19 cellular contexts compared by ENCODE assay signal in the genomic region with DNA sequence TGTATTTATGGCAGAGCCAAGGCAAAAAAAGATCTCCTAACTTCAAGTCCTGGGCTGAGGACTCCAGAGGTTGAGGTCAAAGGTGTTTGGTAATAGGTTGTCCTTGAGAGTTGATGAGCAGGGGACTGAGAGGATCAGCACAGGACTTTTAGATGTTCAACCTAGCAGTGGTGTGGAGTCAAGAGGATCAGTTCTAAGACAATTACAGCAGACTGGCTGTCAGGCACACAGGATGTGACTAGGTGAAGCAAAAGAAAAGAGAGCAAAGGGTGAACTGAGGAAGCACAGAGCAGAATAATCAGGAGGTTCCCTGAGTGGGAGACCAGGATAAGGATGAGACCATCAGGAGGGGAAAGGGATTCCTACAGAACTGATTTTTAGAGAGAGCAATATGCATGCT. TPM values are rescaled to one million over a fixed set of nuclear protein-coding genes. Genes with fewer than 3 reads are reported as not detected.
DNase-seq lines count a peak whose midpoint lies in the region; ATAC-seq and TF ChIP-seq lines count a peak whose summit lies in the region.
"Had no signal": no experiment of that assay in that cellular context is flagged by ENCODE, and none has a peak within 500 bp of the region (broad histone marks: within the 10 kb centered on the region; RNA-seq: fewer than 3 reads in every experiment).

No MANE protein-coding gene starts in this region.

- no peak for TF ChIP-seq CTCF in CD8-positive, alpha-beta T cell (IDR thresholded peaks at IDR 0.05)

- H3K4me3 ChIP-seq in CD4-positive, CD25-positive, alpha-beta regulatory T cell (ENCODE audit: low read depth, low read length) = no peak overlapping the region
- no peak overlapping the region for H3K4me3 ChIP-seq in naive thymus-derived CD4-positive, alpha-beta T cell (ENCODE audit: low read length)
- no peak overlapping the region for H3K4me3 ChIP-seq in CD8-positive, alpha-beta T cell (ENCODE audit: low read depth, low read length)
- H3K4me3 ChIP-seq: K562 had no signal

- no peaks in the 10 kb centered on the region for H3K36me3 ChIP-seq in CD4-positive, CD25-positive, alpha-beta regulatory T cell (ENCODE audit: control insufficient read depth, insufficient read depth, low read length)
- peaks cover 0 to 24% (median 0%) of the 10 kb centered on the region in 3 experiments for H3K36me3 ChIP-seq in naive thymus-derived CD4-positive, alpha-beta T cell (ENCODE audit: control insufficient read depth in 2 of 3, insufficient read depth in 3 of 3, low read length in 3 of 3)
- H3K36me3 ChIP-seq in CD8-positive, alpha-beta T cell (ENCODE audit: insufficient read depth, low read length) = no peaks in the 10 kb centered on the region
- H3K36me3 ChIP-seq: BE2C had no signal

- POLR2A ChIA-PET in activated CD4-positive, alpha-beta T cell treated with anti-CD3 and anti-CD28 coated beads for 36 hours (lab: Charles Lee) = no interaction called here
- POLR2A ChIA-PET in T-cell (lab: Charles Lee) = no interaction called here
- POLR2A ChIA-PET in naive thymus-derived CD4-positive, alpha-beta T cell (lab: Charles Lee) = interaction anchor here (0.7 to 1.9 kb wide), 3 partner anchors 9 to 537 kb away, joined by 3 to 4 read pairs (median 3); no protein-coding TSS in a partner anchor
- POLR2A ChIA-PET in CD8-positive, alpha-beta T cell (lab: Charles Lee) = interaction anchor here (0.7 kb wide), 2 partner anchors 8 to 1635 kb away, joined by 3 read pairs; no protein-coding TSS in a partner anchor

- intact Hi-C loops in activated CD4-positive, alpha-beta T cell treated with anti-CD3 and anti-CD28 coated beads, Interleukin-2, amount 10 ng/mL, durations not matched to agents 24 days and 14 days (cut with micrococcal nuclease) = loop anchor here (5.0 kb wide), 1 partner anchor 126 kb away; a partner anchor contains a TSS
- intact Hi-C loops in activated CD4-positive, alpha-beta T cell treated with anti-CD3 and anti-CD28 coated beads for 36 hours (cut with DNase I, micrococcal nuclease) = no loop called here
- intact Hi-C loops in naive thymus-derived CD4-positive, alpha-beta T cell (cut with micrococcal nuclease) = loop anchor here in 1 of 2 donors (1.0 kb wide), 1 partner anchor 9 kb away; no protein-coding TSS in a partner anchor
- intact Hi-C loops in CD8-positive, alpha-beta T cell (cut with DNase I, micrococcal nuclease) = no loop called here

- ATAC-seq in activated CD4-positive, alpha-beta T cell treated with anti-CD3 and anti-CD28 coated beads for 36 hours = no peak
- peak in 1 of 2 donors; percentile 50 for ATAC-seq in CD4-positive, CD25-positive, alpha-beta regulatory T cell (ENCODE audit: low read depth in 2 of 2)
- ATAC-seq in T-cell (replicated peaks in 1 of 4) (peak; percentile 48 to 62 (median 55)), GM21390 (IDR thresholded peaks at IDR 0.05; ENCODE audit: unreplicated experiment) (no peak)
- ATAC-seq in naive thymus-derived CD4-positive, alpha-beta T cell = peak; percentile 38
- ATAC-seq in CD8-positive, alpha-beta T cell = no peak
- ATAC-seq: K562 had no signal

- CTCF ChIA-PET in activated CD4-positive, alpha-beta T cell treated with anti-CD3 and anti-CD28 coated beads for 36 hours (lab: Charles Lee) = no interaction called here
- CTCF ChIA-PET in T-cell (lab: Charles Lee) = interaction anchor here in 1 of 2 donors (0.7 kb wide), 1 partner anchor 889 kb away, joined by 3 read pairs; no protein-coding TSS in a partner anchor
- CTCF ChIA-PET in naive thymus-derived CD4-positive, alpha-beta T cell (lab: Charles Lee) = interaction anchor here (0.6 to 1.4 kb wide), 3 partner anchors 9 to 169 kb away, joined by 3 to 4 read pairs (median 4); no protein-coding TSS in a partner anchor
- CTCF ChIA-PET in CD8-positive, alpha-beta T cell (lab: Charles Lee) = interaction anchor here (1.3 to 2.5 kb wide), 2 partner anchors 12 to 169 kb away, joined by 3 to 8 read pairs; no protein-coding TSS in a partner anchor

- H3K27me3 Mint-ChIP-seq in activated CD4-positive, alpha-beta T cell treated with anti-CD3 and anti-CD28 coated beads, Interleukin-2, amount 10 ng/mL, durations not matched to agents 24 days and 14 days = peaks cover 6% of the 10 kb centered on the region
- H3K27me3 Mint-ChIP-seq in activated CD4-positive, alpha-beta T cell treated with anti-CD3 and anti-CD28 coated beads for 36 hours = no peaks in the 10 kb centered on the region
- H3K27me3 Mint-ChIP-seq in CD4-positive, CD25-positive, alpha-beta regulatory T cell = peaks cover 4% of the 10 kb centered on the region
- no peaks in the 10 kb centered on the region for H3K27me3 Mint-ChIP-seq in T-cell
- H3K27me3 Mint-ChIP-seq in naive thymus-derived CD4-positive, alpha-beta T cell = peaks cover 0 to 5% (median 0%) of the 10 kb centered on the region in 5 donors
- no peaks in the 10 kb centered on the region for H3K27me3 Mint-ChIP-seq in CD8-positive, alpha-beta T cell (ENCODE audit: low read depth)
- H3K27me3 Mint-ChIP-seq: CD4-positive, alpha-beta T cell had no signal

- no peaks in the 10 kb centered on the region for H3K9me3 ChIP-seq in CD4-positive, CD25-positive, alpha-beta regulatory T cell (ENCODE audit: control insufficient read depth in 2 of 2, low read length in 2 of 2)
- H3K9me3 ChIP-seq in naive thymus-derived CD4-positive, alpha-beta T cell (ENCODE audit: control insufficient read depth in 2 of 3, low read length in 3 of 3) = no peaks in the 10 kb centered on the region
- H3K9me3 ChIP-seq in CD8-positive, alpha-beta T cell (ENCODE audit: low read length) = no peaks in the 10 kb centered on the region
- H3K9me3 ChIP-seq: BE2C had no signal

- peaks cover 23% of the 10 kb centered on the region for H3K4me1 Mint-ChIP-seq in activated CD4-positive, alpha-beta T cell treated with anti-CD3 and anti-CD28 coated beads, Interleukin-2, amount 10 ng/mL, durations not matched to agents 24 days and 14 days
- peaks cover 13% of the 10 kb centered on the region for H3K4me1 Mint-ChIP-seq in activated CD4-positive, alpha-beta T cell treated with anti-CD3 and anti-CD28 coated beads for 36 hours
- H3K4me1 Mint-ChIP-seq in CD4-positive, CD25-positive, alpha-beta regulatory T cell = peaks cover 0 to 14% (median 8%) of the 10 kb centered on the region in 4 donors
- H3K4me1 Mint-ChIP-seq in T-cell = peaks cover 16 to 21% (median 21%) of the 10 kb centered on the region in 3 donors
- H3K4me1 Mint-ChIP-seq in naive thymus-derived CD4-positive, alpha-beta T cell = peaks cover 13 to 42% (median 19%) of the 10 kb centered on the region in 7 donors
- peaks cover 21% of the 10 kb centered on the region for H3K4me1 Mint-ChIP-seq in CD8-positive, alpha-beta T cell (ENCODE audit: low read depth)

- DNase-seq in activated CD4-positive, alpha-beta T cell treated with anti-CD3 and anti-CD28 coated beads, Interleukin-2, amount 10 ng/mL, durations not matched to agents 24 days and 14 days = peak; percentile 68
- DNase-seq in activated CD4-positive, alpha-beta T cell treated with anti-CD3 and anti-CD28 coated beads for 36 hours = no peak
- DNase-seq in CD4-positive, CD25-positive, alpha-beta regulatory T cell = no peak
- no peak for DNase-seq in T-cell
- DNase-seq in naive thymus-derived CD4-positive, alpha-beta T cell = no peak
- no peak for DNase-seq in DMS 273 treated with DMSO at 0.1 percent for 48 hours (lab: John Stamatoyannopoulos, UW)
- no peak for DNase-seq in CD8-positive, alpha-beta T cell
- DNase-seq: BE2C; CD4-positive, alpha-beta T cell; NCI-H1105 treated with DMSO at 0.1 percent for 48 hours; NCI-H1694 treated with DMSO at 0.1 percent for 48 hours; NCI-H510A; NCI-H82; OCI-M1; SHP77 had no signal

- peaks cover 15% of the 10 kb centered on the region for H3K9me3 Mint-ChIP-seq in activated CD4-positive, alpha-beta T cell treated with anti-CD3 and anti-CD28 coated beads, Interleukin-2, amount 10 ng/mL, durations not matched to agents 24 days and 14 days
- no peaks in the 10 kb centered on the region for H3K9me3 Mint-ChIP-seq in activated CD4-positive, alpha-beta T cell treated with anti-CD3 and anti-CD28 coated beads for 36 hours (ENCODE audit: low read depth)
- H3K9me3 Mint-ChIP-seq in CD4-positive, CD25-positive, alpha-beta regulatory T cell = no peaks in the 10 kb centered on the region
- H3K9me3 Mint-ChIP-seq in T-cell = no peaks in the 10 kb centered on the region
- no peaks in the 10 kb centered on the region for H3K9me3 Mint-ChIP-seq in naive thymus-derived CD4-positive, alpha-beta T cell
- no peaks in the 10 kb centered on the region for H3K9me3 Mint-ChIP-seq in CD8-positive, alpha-beta T cell
- H3K9me3 Mint-ChIP-seq: CD4-positive, alpha-beta T cell had no signal

- H3K27ac ChIP-seq in CD4-positive, CD25-positive, alpha-beta regulatory T cell (ENCODE audit: insufficient read depth, low read length, poor library complexity, severe bottlenecking) = no peak overlapping the region
- H3K27ac ChIP-seq in naive thymus-derived CD4-positive, alpha-beta T cell (ENCODE audit: low read depth, low read length) = no peak overlapping the region
- H3K27ac ChIP-seq in CD8-positive, alpha-beta T cell (ENCODE audit: low read depth, low read length) = no peak overlapping the region

- H3K4me1 ChIP-seq in CD4-positive, CD25-positive, alpha-beta regulatory T cell (ENCODE audit: control insufficient read depth, insufficient read depth, low read length, poor library complexity, severe bottlenecking) = no peaks in the 10 kb centered on the region
- H3K4me1 ChIP-seq in naive thymus-derived CD4-positive, alpha-beta T cell (ENCODE audit: control insufficient read depth in 2 of 2, insufficient read depth in 2 of 2, low read length in 2 of 2) = peaks cover 0 to 11% of the 10 kb centered on the region in 2 donors
- peaks cover 9% of the 10 kb centered on the region for H3K4me1 ChIP-seq in CD8-positive, alpha-beta T cell (ENCODE audit: insufficient read depth, low read length)
- H3K4me1 ChIP-seq: BE2C had no signal

- H3K27me3 ChIP-seq in CD4-positive, CD25-positive, alpha-beta regulatory T cell (ENCODE audit: control insufficient read depth, insufficient read depth, low read length) = no peaks in the 10 kb centered on the region
- H3K27me3 ChIP-seq in naive thymus-derived CD4-positive, alpha-beta T cell (ENCODE audit: control insufficient read depth in 2 of 2, insufficient read depth in 2 of 2, low read length in 2 of 2) = no peaks in the 10 kb centered on the region
- no peaks in the 10 kb centered on the region for H3K27me3 ChIP-seq in CD8-positive, alpha-beta T cell (ENCODE audit: insufficient read depth, low read length)
- H3K27me3 ChIP-seq: BE2C had no signal

- peak overlapping the region; percentile 2 for H3K27ac Mint-ChIP-seq in activated CD4-positive, alpha-beta T cell treated with anti-CD3 and anti-CD28 coated beads, Interleukin-2, amount 10 ng/mL, durations not matched to agents 24 days and 14 days
- H3K27ac Mint-ChIP-seq in activated CD4-positive, alpha-beta T cell treated with anti-CD3 and anti-CD28 coated beads for 36 hours = no peak overlapping the region
- peak overlapping the region in 2 of 3 donors; percentile 6 to 63 for H3K27ac Mint-ChIP-seq in CD4-positive, CD25-positive, alpha-beta regulatory T cell
- H3K27ac Mint-ChIP-seq in T-cell = peak overlapping the region; percentile 4 to 68
- H3K27ac Mint-ChIP-seq in naive thymus-derived CD4-positive, alpha-beta T cell = peak overlapping the region in 5 of 9 donors; percentile 4 to 59 (median 9)
- H3K27ac Mint-ChIP-seq in CD8-positive, alpha-beta T cell = no peak overlapping the region
- H3K27ac Mint-ChIP-seq: CD4-positive, alpha-beta T cell had no signal

- H3K36me3 Mint-ChIP-seq in activated CD4-positive, alpha-beta T cell treated with anti-CD3 and anti-CD28 coated beads, Interleukin-2, amount 10 ng/mL, durations not matched to agents 24 days and 14 days (ENCODE audit: low read depth) = peaks cover 41% of the 10 kb centered on the region
- no peaks in the 10 kb centered on the region for H3K36me3 Mint-ChIP-seq in activated CD4-positive, alpha-beta T cell treated with anti-CD3 and anti-CD28 coated beads for 36 hours (ENCODE audit: low read depth)
- H3K36me3 Mint-ChIP-seq in CD4-positive, CD25-positive, alpha-beta regulatory T cell = no peaks in the 10 kb centered on the region
- H3K36me3 Mint-ChIP-seq in T-cell = peaks cover 15% of the 10 kb centered on the region
- H3K36me3 Mint-ChIP-seq in naive thymus-derived CD4-positive, alpha-beta T cell = peaks cover 0 to 51% (median 0%) of the 10 kb centered on the region in 5 donors
- H3K36me3 Mint-ChIP-seq in CD8-positive, alpha-beta T cell = peaks cover 19% of the 10 kb centered on the region

- H3K4me3 Mint-ChIP-seq in activated CD4-positive, alpha-beta T cell treated with anti-CD3 and anti-CD28 coated beads, Interleukin-2, amount 10 ng/mL, durations not matched to agents 24 days and 14 days = no peak overlapping the region
- H3K4me3 Mint-ChIP-seq in activated CD4-positive, alpha-beta T cell treated with anti-CD3 and anti-CD28 coated beads for 36 hours = no peak overlapping the region
- no peak overlapping the region for H3K4me3 Mint-ChIP-seq in CD4-positive, CD25-positive, alpha-beta regulatory T cell
- H3K4me3 Mint-ChIP-seq in T-cell = no peak overlapping the region
- peak overlapping the region in 5 of 10 donors; percentile 0 to 32 (median 1) for H3K4me3 Mint-ChIP-seq in naive thymus-derived CD4-positive, alpha-beta T cell
- H3K4me3 Mint-ChIP-seq in CD8-positive, alpha-beta T cell = no peak overlapping the region
- H3K4me3 Mint-ChIP-seq: CD4-positive, alpha-beta T cell had no signal

RNA-seq across cellular contexts. Expression of a gene that starts 10.9 kb away (rescaled TPM):
- total RNA-seq in activated CD4-positive, alpha-beta T cell treated with anti-CD3 and anti-CD28 coated beads, Interleukin-2, amount 10 ng/mL, durations not matched to agents 24 days and 14 days = 87.6 and 91.2 TPM in 2 replicates
- total RNA-seq in activated CD4-positive, alpha-beta T cell treated with anti-CD3 and anti-CD28 coated beads for 36 hours = 1 to 10 TPM; 2.4 TPM
- 22.6 TPM for total RNA-seq in CD4-positive, CD25-positive, alpha-beta regulatory T cell
- 100 to 1,000 TPM in 1 of 4 donors, 10 to 100 TPM in 3; 25.4 to 107 (median 54.6) TPM for polyA plus RNA-seq in CD4-positive, CD25-positive, alpha-beta regulatory T cell
- 10 to 100 TPM in 4 of 5 donors, 1 to 10 TPM in 1; 9.9 to 86.0 (median 37.2) TPM for total RNA-seq in T-cell
- total RNA-seq in naive thymus-derived CD4-positive, alpha-beta T cell = 1,000 to 10,000 TPM in 1 of 5 experiments, 10 to 100 TPM in 2, 1 to 10 TPM in 2; 2.0 to 1,076 (median 10.9) TPM
- polyA plus RNA-seq in naive thymus-derived CD4-positive, alpha-beta T cell = 10 to 100 TPM in 1 of 2 donors, 1 to 10 TPM in 1; 4.5 to 13.8 TPM
- total RNA-seq in CD8-positive, alpha-beta T cell = 10 to 100 TPM; 13.4 to 13.6 TPM
- total RNA-seq: A172, H1, K562 had no signal
- polyA plus RNA-seq: H1, K562 had no signal

RNA-seq across cellular contexts. Expression of a gene that starts 46.6 kb away (rescaled TPM):
- total RNA-seq in activated CD4-positive, alpha-beta T cell treated with anti-CD3 and anti-CD28 coated beads, Interleukin-2, amount 10 ng/mL, durations not matched to agents 24 days and 14 days = not detected in 2 replicates
- not detected for total RNA-seq in activated CD4-positive, alpha-beta T cell treated with anti-CD3 and anti-CD28 coated beads for 36 hours
- not detected for total RNA-seq in CD4-positive, CD25-positive, alpha-beta regulatory T cell
- not detected for polyA plus RNA-seq in CD4-positive, CD25-positive, alpha-beta regulatory T cell
- total RNA-seq in T-cell = under 1 TPM in 1 of 5 donors, not detected in 4; 0.20 TPM
- total RNA-seq in naive thymus-derived CD4-positive, alpha-beta T cell = not detected
- not detected for polyA plus RNA-seq in naive thymus-derived CD4-positive, alpha-beta T cell
- total RNA-seq in CD8-positive, alpha-beta T cell = not detected
- total RNA-seq: CD4-positive, alpha-beta T cell had no signal

RNA-seq across cellular contexts. Expression of a gene that starts 59.6 kb away (rescaled TPM):
- total RNA-seq in activated CD4-positive, alpha-beta T cell treated with anti-CD3 and anti-CD28 coated beads, Interleukin-2, amount 10 ng/mL, durations not matched to agents 24 days and 14 days = not detected in 2 replicates
- total RNA-seq in activated CD4-positive, alpha-beta T cell treated with anti-CD3 and anti-CD28 coated beads for 36 hours = not detected
- not detected for total RNA-seq in CD4-positive, CD25-positive, alpha-beta regulatory T cell
- not detected for polyA plus RNA-seq in CD4-positive, CD25-positive, alpha-beta regulatory T cell
- not detected for total RNA-seq in T-cell
- under 1 TPM in 1 of 5 experiments, not detected in 4; 0.44 TPM for total RNA-seq in naive thymus-derived CD4-positive, alpha-beta T cell
- polyA plus RNA-seq in naive thymus-derived CD4-positive, alpha-beta T cell = not detected
- total RNA-seq in CD8-positive, alpha-beta T cell = not detected
- total RNA-seq: CD4-positive, alpha-beta T cell; H1; K562 had no signal

Comparison
In these comparisons a context has a peak if more than half of its experiments do, and no peak if none do; other contexts are left out.
1. H3K27ac Mint-ChIP-seq: peak in activated CD4-positive, alpha-beta T cell treated with anti-CD3 and anti-CD28 coated beads, Interleukin-2, amount 10 ng/mL, durations not matched to agents 24 days and 14 days (single experiment), CD4-positive, CD25-positive, alpha-beta regulatory T cell (2 of 3), T-cell (2 of 2) and naive thymus-derived CD4-positive, alpha-beta T cell (5 of 9); none in activated CD4-positive, alpha-beta T cell treated with anti-CD3 and anti-CD28 coated beads for 36 hours (single experiment) and CD8-positive, alpha-beta T cell (single experiment).
2. ATAC-seq: peak in T-cell (4 of 4) and naive thymus-derived CD4-positive, alpha-beta T cell (single experiment); none in activated CD4-positive, alpha-beta T cell treated with anti-CD3 and anti-CD28 coated beads for 36 hours (single experiment), GM21390 (single experiment) and CD8-positive, alpha-beta T cell (single experiment).
3. POLR2A ChIA-PET loops: an anchor here in naive thymus-derived CD4-positive, alpha-beta T cell (0.7 to 1.9 kb wide) and CD8-positive, alpha-beta T cell (0.7 kb wide); none called in activated CD4-positive, alpha-beta T cell treated with anti-CD3 and anti-CD28 coated beads for 36 hours and T-cell.